ENCODE assay signal across 3 cellular contexts in the genomic region with DNA sequence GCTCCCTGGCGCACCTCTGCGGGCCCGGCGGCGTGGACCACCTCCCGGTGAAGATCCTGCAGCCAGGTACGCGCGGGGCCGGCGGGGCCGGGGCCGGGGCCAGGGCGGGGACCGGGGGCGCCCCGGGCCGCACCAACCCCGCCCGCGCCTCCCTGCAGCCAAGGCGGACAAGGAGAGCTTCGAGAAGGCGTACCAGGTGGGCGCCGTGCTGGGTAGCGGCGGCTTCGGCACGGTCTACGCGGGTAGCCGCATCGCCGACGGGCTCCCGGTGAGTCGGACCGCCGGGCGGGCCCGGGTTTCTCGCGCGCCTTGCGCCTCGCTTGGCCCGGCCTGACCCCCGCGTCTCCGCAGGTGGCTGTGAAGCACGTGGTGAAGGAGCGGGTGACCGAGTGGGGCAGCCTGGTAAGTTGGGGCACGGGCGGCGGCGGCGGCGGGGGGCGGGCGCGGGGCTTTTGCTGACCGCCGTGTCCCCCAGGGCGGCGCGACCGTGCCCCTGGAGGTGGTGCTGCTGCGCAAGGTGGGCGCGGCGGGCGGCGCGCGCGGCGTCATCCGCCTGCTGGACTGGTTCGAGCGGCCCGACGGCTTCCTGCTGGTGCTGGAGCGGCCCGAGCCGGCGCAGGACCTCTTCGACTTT.
A peak's percentile ranks its signal among the peaks of the same experiment; 100 is the strongest.
TF ChIP-seq lines count a peak whose summit lies in the region.

No MANE protein-coding gene starts in this region.

TF ChIP-seq in HCT116, 20 proteins besides CTCF, POLR2A, EP300 and RAD21:
- TF ChIP-seq SP1 (IDR thresholded peaks at IDR 0.05; ENCODE audit: low read depth) (no peak), SIN3A (IDR thresholded peaks at IDR 0.05; ENCODE audit: low read depth) (no peak), ZNF274 (IDR thresholded peaks at IDR 0.05; ENCODE audit: low read depth, low read length) (no peak), CEBPB (IDR thresholded peaks at IDR 0.05; ENCODE audit: low read depth) (no peak), ELF1 (IDR thresholded peaks at IDR 0.05; ENCODE audit: borderline replicate concordance, low read depth) (no peak), CBX3 (IDR thresholded peaks at IDR 0.05; ENCODE audit: low read depth) (no peak), EZH2 (IDR thresholded peaks at IDR 0.05) (no peak), FOSL1 (IDR thresholded peaks at IDR 0.05; ENCODE audit: low read depth) (no peak), YY1 (IDR thresholded peaks at IDR 0.05; ENCODE audit: extremely low read depth, insufficient replicate concordance, low read depth, low read length) (no peak), EZH2phosphoT487 (IDR thresholded peaks at IDR 0.05; ENCODE audit: borderline replicate concordance) (no peak), ZFX (IDR thresholded peaks at IDR 0.05) (peak; percentile 62)
- TF ChIP-seq, protein P1, sequence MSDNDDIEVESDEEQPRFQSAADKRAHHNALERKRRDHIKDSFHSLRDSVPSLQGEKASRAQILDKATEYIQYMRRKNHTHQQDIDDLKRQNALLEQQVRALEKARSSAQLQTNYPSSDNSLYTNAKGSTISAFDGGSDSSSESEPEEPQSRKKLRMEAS (IDR thresholded peaks at IDR 0.05) = 0 out of 2 replicates have a peak, but pooled peaks have one; percentile 42
- TF ChIP-seq, protein P2, sequence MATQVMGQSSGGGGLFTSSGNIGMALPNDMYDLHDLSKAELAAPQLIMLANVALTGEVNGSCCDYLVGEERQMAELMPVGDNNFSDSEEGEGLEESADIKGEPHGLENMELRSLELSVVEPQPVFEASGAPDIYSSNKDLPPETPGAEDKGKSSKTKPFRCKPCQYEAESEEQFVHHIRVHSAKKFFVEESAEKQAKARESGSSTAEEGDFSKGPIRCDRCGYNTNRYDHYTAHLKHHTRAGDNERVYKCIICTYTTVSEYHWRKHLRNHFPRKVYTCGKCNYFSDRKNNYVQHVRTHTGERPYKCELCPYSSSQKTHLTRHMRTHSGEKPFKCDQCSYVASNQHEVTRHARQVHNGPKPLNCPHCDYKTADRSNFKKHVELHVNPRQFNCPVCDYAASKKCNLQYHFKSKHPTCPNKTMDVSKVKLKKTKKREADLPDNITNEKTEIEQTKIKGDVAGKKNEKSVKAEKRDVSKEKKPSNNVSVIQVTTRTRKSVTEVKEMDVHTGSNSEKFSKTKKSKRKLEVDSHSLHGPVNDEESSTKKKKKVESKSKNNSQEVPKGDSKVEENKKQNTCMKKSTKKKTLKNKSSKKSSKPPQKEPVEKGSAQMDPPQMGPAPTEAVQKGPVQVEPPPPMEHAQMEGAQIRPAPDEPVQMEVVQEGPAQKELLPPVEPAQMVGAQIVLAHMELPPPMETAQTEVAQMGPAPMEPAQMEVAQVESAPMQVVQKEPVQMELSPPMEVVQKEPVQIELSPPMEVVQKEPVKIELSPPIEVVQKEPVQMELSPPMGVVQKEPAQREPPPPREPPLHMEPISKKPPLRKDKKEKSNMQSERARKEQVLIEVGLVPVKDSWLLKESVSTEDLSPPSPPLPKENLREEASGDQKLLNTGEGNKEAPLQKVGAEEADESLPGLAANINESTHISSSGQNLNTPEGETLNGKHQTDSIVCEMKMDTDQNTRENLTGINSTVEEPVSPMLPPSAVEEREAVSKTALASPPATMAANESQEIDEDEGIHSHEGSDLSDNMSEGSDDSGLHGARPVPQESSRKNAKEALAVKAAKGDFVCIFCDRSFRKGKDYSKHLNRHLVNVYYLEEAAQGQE (IDR thresholded peaks at IDR 0.05; ENCODE audit: low read depth) = no peak

TF ChIP-seq in WTC11, 78 proteins besides CTCF, POLR2A, EP300 and RAD21:
- TF ChIP-seq, protein P3, sequence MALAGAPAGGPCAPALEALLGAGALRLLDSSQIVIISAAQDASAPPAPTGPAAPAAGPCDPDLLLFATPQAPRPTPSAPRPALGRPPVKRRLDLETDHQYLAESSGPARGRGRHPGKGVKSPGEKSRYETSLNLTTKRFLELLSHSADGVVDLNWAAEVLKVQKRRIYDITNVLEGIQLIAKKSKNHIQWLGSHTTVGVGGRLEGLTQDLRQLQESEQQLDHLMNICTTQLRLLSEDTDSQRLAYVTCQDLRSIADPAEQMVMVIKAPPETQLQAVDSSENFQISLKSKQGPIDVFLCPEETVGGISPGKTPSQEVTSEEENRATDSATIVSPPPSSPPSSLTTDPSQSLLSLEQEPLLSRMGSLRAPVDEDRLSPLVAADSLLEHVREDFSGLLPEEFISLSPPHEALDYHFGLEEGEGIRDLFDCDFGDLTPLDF (CRISPR knock-in tag; IDR thresholded peaks at IDR 0.05) = no peak
- TF ChIP-seq TCF7 (CRISPR knock-in tag; IDR thresholded peaks at IDR 0.05; ENCODE audit: low read depth) = 0 out of 2 replicates have a peak, but pooled peaks have one; percentile 43
- no peak for TF ChIP-seq OVOL2 (CRISPR knock-in tag; IDR thresholded peaks at IDR 0.05; ENCODE audit: borderline replicate concordance)
- TF ChIP-seq, protein P1 (CRISPR knock-in tag; IDR thresholded peaks at IDR 0.05) = peak; percentile 16; the same call in 1 of the 2 replicates
- TF ChIP-seq RELA (CRISPR knock-in tag; IDR thresholded peaks at IDR 0.05; ENCODE audit: borderline replicate concordance) = no peak

TF ChIP-seq in endothelial cell of umbilical vein, 7 proteins besides CTCF, POLR2A, EP300 and RAD21:
- TF ChIP-seq EZH2 (IDR thresholded peaks at IDR 0.05; ENCODE audit: borderline replicate concordance, low read depth, low read length, severe bottlenecking) (no peak), POLR2AphosphoS5 (IDR thresholded peaks at IDR 0.05; ENCODE audit: insufficient read depth, low read depth, low read length) (no peak), GATA2 (IDR thresholded peaks at IDR 0.05; ENCODE audit: insufficient read depth, insufficient read length, low read depth, low read length) (no peak), FOS (IDR thresholded peaks at IDR 0.05; ENCODE audit: borderline replicate concordance, insufficient read depth, low read length) (no peak), JUN (IDR thresholded peaks at IDR 0.05; ENCODE audit: borderline replicate concordance, insufficient read depth, insufficient read length, low read depth) (no peak), MYC (IDR thresholded peaks at IDR 0.05; ENCODE audit: low read depth, low read length) (no peak)
- TF ChIP-seq, protein P1 (IDR thresholded peaks at IDR 0.05; ENCODE audit: insufficient read depth, insufficient read length) = no peak
